Comparison of ENCODE assay signal across 27 cellular contexts in genomic region chr2:240599141-240599583, GRCh38. TPM values are rescaled to one million over a fixed set of nuclear protein-coding genes. Genes with fewer than 3 reads are reported as not detected.
DNase-seq lines count a peak whose midpoint lies in the region; ATAC-seq, FAIRE-seq and TF ChIP-seq lines count a peak whose summit lies in the region.
"Had no signal": no experiment of that assay in that cellular context is flagged by ENCODE, and none has a peak within 500 bp of the region (broad histone marks: within the 10 kb centered on the region; RNA-seq: fewer than 3 reads in every experiment).

No MANE protein-coding gene starts in this region.

- no peaks in the 10 kb centered on the region for H3K9me3 Mint-ChIP-seq in activated naive CD8-positive, alpha-beta T cell treated with anti-CD3 and anti-CD28 coated beads, Interleukin-2, amount 10 ng/mL, durations not matched to agents 7 days and 5 days
- H3K9me3 Mint-ChIP-seq in activated naive CD8-positive, alpha-beta T cell treated with anti-CD3 and anti-CD28 coated beads for 36 hours = no peaks in the 10 kb centered on the region
- no peaks in the 10 kb centered on the region for H3K9me3 Mint-ChIP-seq in activated T-helper 17 cell treated with anti-CD3 and anti-CD28 coated beads, Interleukin-2, amount 50 U/mL, for 72 hours
- H3K9me3 Mint-ChIP-seq: H9; natural killer cell treated with Interleukin-12 subunit alpha and Interleukin-12 subunit beta and Interleukin-15 and Interleukin-18, amount 100 ng/mL, for 72 hours had no signal

- H3K27me3 ChIP-seq in sigmoid colon (no peaks in the 10 kb centered on the region), small intestine (ENCODE audit: control insufficient read depth in 2 of 2, insufficient read depth in 2 of 2, low read length in 2 of 2) (no peaks in the 10 kb centered on the region)
- H3K27me3 ChIP-seq: BLaER1 treated with 17β-estradiol and CSF1 and Interleukin-3, amounts not matched to agents 10 nM and 100 nM; body of pancreas; dorsolateral prefrontal cortex; esophagus squamous epithelium; foreskin keratinocyte; SJSA1 had no signal

- H3K4me1 ChIP-seq in kidney (ENCODE audit: control insufficient read depth in 1 of 2, insufficient read depth in 1 of 2, low read depth in 1 of 2, low read length in 2 of 2) (peaks cover 0 to under 1% of the 10 kb centered on the region in 2 donors), sigmoid colon (peaks cover 0 to 41% (median 27%) of the 10 kb centered on the region in 4 donors), small intestine (ENCODE audit: control insufficient read depth in 2 of 2, insufficient read depth in 1 of 2, low read depth in 1 of 2, low read length in 1 of 2) (no peaks in the 10 kb centered on the region)
- H3K4me1 ChIP-seq: foreskin keratinocyte, SJSA1 had no signal

- TF ChIP-seq CTCF in kidney (IDR thresholded peaks at IDR 0.05; ENCODE audit: borderline replicate concordance, extremely low read depth, insufficient read depth) (no peak), sigmoid colon (IDR thresholded peaks at IDR 0.05) (no peak)

- intact Hi-C loops in kidney (cut with DNase I) = no loop called here
- intact Hi-C loops in sigmoid colon (cut with DNase I) = loop anchor here (5.0 kb wide), 1 partner anchor 42 kb away; the partner anchor contains the start of gene ANKMY1

- H3K27ac Mint-ChIP-seq in activated naive CD8-positive, alpha-beta T cell treated with anti-CD3 and anti-CD28 coated beads, Interleukin-2, amount 10 ng/mL, durations not matched to agents 7 days and 5 days = peak overlapping the region; percentile 83
- H3K27ac Mint-ChIP-seq in activated naive CD8-positive, alpha-beta T cell treated with anti-CD3 and anti-CD28 coated beads for 36 hours = no peak overlapping the region
- H3K27ac Mint-ChIP-seq in activated T-helper 17 cell treated with anti-CD3 and anti-CD28 coated beads, Interleukin-2, amount 50 U/mL, for 72 hours = peak overlapping the region; percentile 33
- H3K27ac Mint-ChIP-seq: H9; natural killer cell treated with Interleukin-12 subunit alpha and Interleukin-12 subunit beta and Interleukin-15 and Interleukin-18, amount 100 ng/mL, for 72 hours had no signal

- no peaks in the 10 kb centered on the region for H3K36me3 Mint-ChIP-seq in activated naive CD8-positive, alpha-beta T cell treated with anti-CD3 and anti-CD28 coated beads, Interleukin-2, amount 10 ng/mL, durations not matched to agents 7 days and 5 days
- H3K36me3 Mint-ChIP-seq in activated naive CD8-positive, alpha-beta T cell treated with anti-CD3 and anti-CD28 coated beads for 36 hours = no peaks in the 10 kb centered on the region
- peaks cover 6% of the 10 kb centered on the region for H3K36me3 Mint-ChIP-seq in activated T-helper 17 cell treated with anti-CD3 and anti-CD28 coated beads, Interleukin-2, amount 50 U/mL, for 72 hours (ENCODE audit: low read depth)
- H3K36me3 Mint-ChIP-seq: natural killer cell treated with Interleukin-12 subunit alpha and Interleukin-12 subunit beta and Interleukin-15 and Interleukin-18, amount 100 ng/mL, for 72 hours had no signal

- no peak overlapping the region for H3K4me3 Mint-ChIP-seq in activated naive CD8-positive, alpha-beta T cell treated with anti-CD3 and anti-CD28 coated beads, Interleukin-2, amount 10 ng/mL, durations not matched to agents 7 days and 5 days
- H3K4me3 Mint-ChIP-seq in activated naive CD8-positive, alpha-beta T cell treated with anti-CD3 and anti-CD28 coated beads for 36 hours = no peak overlapping the region
- no peak overlapping the region for H3K4me3 Mint-ChIP-seq in activated T-helper 17 cell treated with anti-CD3 and anti-CD28 coated beads, Interleukin-2, amount 50 U/mL, for 72 hours
- H3K4me3 Mint-ChIP-seq: H9; natural killer cell treated with Interleukin-12 subunit alpha and Interleukin-12 subunit beta and Interleukin-15 and Interleukin-18, amount 100 ng/mL, for 72 hours had no signal

- no peak overlapping the region for H3K9ac ChIP-seq in kidney (ENCODE audit: low read length in 2 of 2)
- H3K9ac ChIP-seq: BLaER1 treated with 17β-estradiol and CSF1 and Interleukin-3, amounts not matched to agents 10 nM and 100 nM had no signal

- DNase-seq in activated naive CD8-positive, alpha-beta T cell treated with anti-CD3 and anti-CD28 coated beads, Interleukin-2, amount 10 ng/mL, durations not matched to agents 7 days and 5 days = no peak
- DNase-seq in activated naive CD8-positive, alpha-beta T cell treated with anti-CD3 and anti-CD28 coated beads for 36 hours = no peak
- DNase-seq in kidney (peak; percentile 61), sigmoid colon (peak; percentile 53), small intestine (no peak)
- DNase-seq: activated CD4-positive, alpha-beta T cell treated with anti-CD3 and anti-CD28 coated beads, Interleukin-2, amount 50 U/mL, for 1 hour; body of pancreas; COR-L47; esophagus squamous epithelium; foreskin keratinocyte; H9; NCI-H1092 treated with DMSO at 0.1 percent for 48 hours; NCI-H1694 treated with DMSO at 0.1 percent for 48 hours; NCI-H510A; trophoblast cell had no signal

- H3K4me1 Mint-ChIP-seq in activated naive CD8-positive, alpha-beta T cell treated with anti-CD3 and anti-CD28 coated beads, Interleukin-2, amount 10 ng/mL, durations not matched to agents 7 days and 5 days = no peaks in the 10 kb centered on the region
- H3K4me1 Mint-ChIP-seq in activated naive CD8-positive, alpha-beta T cell treated with anti-CD3 and anti-CD28 coated beads for 36 hours = no peaks in the 10 kb centered on the region
- no peaks in the 10 kb centered on the region for H3K4me1 Mint-ChIP-seq in activated T-helper 17 cell treated with anti-CD3 and anti-CD28 coated beads, Interleukin-2, amount 50 U/mL, for 72 hours
- H3K4me1 Mint-ChIP-seq: H9 had no signal

- no peak for TF ChIP-seq POLR2A in sigmoid colon (IDR thresholded peaks at IDR 0.05)

- POLR2A ChIA-PET in activated naive CD8-positive, alpha-beta T cell treated with anti-CD3 and anti-CD28 coated beads, Interleukin-2, amount 10 ng/mL, durations not matched to agents 7 days and 5 days (lab: Charles Lee) = interaction anchor here (2.2 kb wide), 1 partner anchor 12 kb away, joined by 5 read pairs; the partner anchor contains the start of gene CAPN10

- no peak for TF ChIP-seq EP300 in sigmoid colon (IDR thresholded peaks at IDR 0.05)

- H3K9me3 ChIP-seq in kidney (ENCODE audit: control insufficient read depth in 1 of 2, low read length in 2 of 2) (no peaks in the 10 kb centered on the region), sigmoid colon (no peaks in the 10 kb centered on the region), small intestine (ENCODE audit: control insufficient read depth, low read depth) (no peaks in the 10 kb centered on the region)
- H3K9me3 ChIP-seq: BLaER1 treated with 17β-estradiol and CSF1 and Interleukin-3, amounts not matched to agents 10 nM and 100 nM; body of pancreas; esophagus squamous epithelium; SJSA1 had no signal

- H3K4me3 ChIP-seq in kidney (ENCODE audit: low read length in 2 of 2) (no peak overlapping the region), sigmoid colon (no peak overlapping the region), small intestine (ENCODE audit: low read depth in 1 of 2, low read length in 2 of 2) (no peak overlapping the region)
- H3K4me3 ChIP-seq: BLaER1 treated with 17β-estradiol and CSF1 and Interleukin-3, amounts not matched to agents 10 nM and 100 nM; body of pancreas; dorsolateral prefrontal cortex; esophagus squamous epithelium; K562; SJSA1 had no signal

- ATAC-seq in activated naive CD8-positive, alpha-beta T cell treated with anti-CD3 and anti-CD28 coated beads, Interleukin-2, amount 10 ng/mL, durations not matched to agents 7 days and 5 days (ENCODE audit: low read depth) = no peak
- ATAC-seq in activated T-helper 17 cell treated with anti-CD3 and anti-CD28 coated beads, Interleukin-2, amount 50 U/mL, for 72 hours (replicated peaks) = no peak
- no peak for ATAC-seq in GM19351 (IDR thresholded peaks at IDR 0.05; ENCODE audit: unreplicated experiment)
- ATAC-seq: body of pancreas; foreskin keratinocyte; K562; natural killer cell treated with Interleukin-12 subunit alpha and Interleukin-12 subunit beta and Interleukin-15 and Interleukin-18, amount 100 ng/mL, for 72 hours had no signal

- H3K27ac ChIP-seq in kidney (ENCODE audit: low read depth in 2 of 2, low read length in 2 of 2) = no peak overlapping the region
- H3K27ac ChIP-seq in sigmoid colon = no peak overlapping the region
- no peak overlapping the region for H3K27ac ChIP-seq in small intestine (ENCODE audit: low read depth in 1 of 2, low read length in 1 of 2)
- H3K27ac ChIP-seq: body of pancreas, dorsolateral prefrontal cortex, esophagus squamous epithelium, foreskin keratinocyte, SJSA1 had no signal

- FAIRE-seq in kidney (lab: Jason Lieb, UNC) (no peak), small intestine (lab: Jason Lieb, UNC) (no peak)
- FAIRE-seq: GM12892, HTR-8/SVneo, islet of Langerhans, K562, RCC 7860 had no signal

- 94 to 96% methylated on average over 11 of the region's 11 CpGs for WGBS in sigmoid colon, 2 donors
- 92 to 95% (median 95%) methylated on average over 11 of the region's 11 CpGs for WGBS in small intestine, 3 donors

- H3K36me3 ChIP-seq in kidney (ENCODE audit: control insufficient read depth in 1 of 2, insufficient read depth in 2 of 2, low read length in 2 of 2) (peaks cover 3 to 5% of the 10 kb centered on the region in 2 donors), sigmoid colon (peaks cover 0 to 26% (median 17%) of the 10 kb centered on the region in 4 donors), small intestine (ENCODE audit: control insufficient read depth in 2 of 2, insufficient read depth in 2 of 2, low read length in 2 of 2) (peaks cover 2 to 4% of the 10 kb centered on the region in 2 donors)

- H3K27me3 Mint-ChIP-seq in activated naive CD8-positive, alpha-beta T cell treated with anti-CD3 and anti-CD28 coated beads, Interleukin-2, amount 10 ng/mL, durations not matched to agents 7 days and 5 days = no peaks in the 10 kb centered on the region
- no peaks in the 10 kb centered on the region for H3K27me3 Mint-ChIP-seq in activated naive CD8-positive, alpha-beta T cell treated with anti-CD3 and anti-CD28 coated beads for 36 hours
- no peaks in the 10 kb centered on the region for H3K27me3 Mint-ChIP-seq in activated T-helper 17 cell treated with anti-CD3 and anti-CD28 coated beads, Interleukin-2, amount 50 U/mL, for 72 hours
- H3K27me3 Mint-ChIP-seq: natural killer cell treated with Interleukin-12 subunit alpha and Interleukin-12 subunit beta and Interleukin-15 and Interleukin-18, amount 100 ng/mL, for 72 hours had no signal

RNA-seq across cellular contexts. Expression of gene CAPN10, which starts 12.6 kb away (rescaled TPM):
- 10 to 100 TPM; 72.3 to 74.2 TPM for total RNA-seq in activated naive CD8-positive, alpha-beta T cell treated with anti-CD3 and anti-CD28 coated beads, Interleukin-2, amount 10 ng/mL, durations not matched to agents 7 days and 5 days
- total RNA-seq in activated naive CD8-positive, alpha-beta T cell treated with anti-CD3 and anti-CD28 coated beads for 36 hours = 10 to 100 TPM; 30.1 to 32.3 TPM
- total RNA-seq in activated T-helper 17 cell treated with anti-CD3 and anti-CD28 coated beads, Interleukin-2, amount 50 U/mL, for 72 hours = 10 to 100 TPM; 28.6 to 42.3 TPM
- total RNA-seq in kidney (50.9 TPM), sigmoid colon (10 to 100 TPM; 10.5 to 27.7 (median 16.3) TPM)
- polyA plus RNA-seq in kidney (ENCODE audit: insufficient read depth, low read depth, low replicate concordance) (26.3 TPM), sigmoid colon (10 to 100 TPM; 11.4 to 33.0 (median 16.4) TPM), small intestine (10 to 100 TPM; 19.7 to 33.8 (median 32.9) TPM)

RNA-seq across cellular contexts. Expression of gene GPR35, which starts 26.1 kb away (rescaled TPM):
- 10 to 100 TPM; 19.2 to 19.3 TPM for total RNA-seq in activated naive CD8-positive, alpha-beta T cell treated with anti-CD3 and anti-CD28 coated beads, Interleukin-2, amount 10 ng/mL, durations not matched to agents 7 days and 5 days
- total RNA-seq in activated naive CD8-positive, alpha-beta T cell treated with anti-CD3 and anti-CD28 coated beads for 36 hours = 1 to 10 TPM; 7.6 to 7.8 TPM
- total RNA-seq in activated T-helper 17 cell treated with anti-CD3 and anti-CD28 coated beads, Interleukin-2, amount 50 U/mL, for 72 hours = 1 to 10 TPM; 2.0 to 4.4 TPM
- 6.7 TPM for total RNA-seq in kidney
- polyA plus RNA-seq in kidney (ENCODE audit: insufficient read depth, low read depth, low replicate concordance) = 1.7 TPM
- 1 to 10 TPM; 1.3 to 7.8 (median 3.5) TPM for total RNA-seq in sigmoid colon
- 10 to 100 TPM; 28.2 to 76.6 (median 33.0) TPM for polyA plus RNA-seq in sigmoid colon
- polyA plus RNA-seq in small intestine = 100 to 1,000 TPM in 2 of 3 donors, 10 to 100 TPM in 1; 75.5 to 367 (median 327) TPM
- total RNA-seq: G401 had no signal

RNA-seq across cellular contexts. Expression of gene RNPEPL1, which starts 30.9 kb away (rescaled TPM):
- 100 to 1,000 TPM; 124 TPM for total RNA-seq in activated naive CD8-positive, alpha-beta T cell treated with anti-CD3 and anti-CD28 coated beads, Interleukin-2, amount 10 ng/mL, durations not matched to agents 7 days and 5 days
- 10 to 100 TPM; 33.8 to 37.2 TPM for total RNA-seq in activated naive CD8-positive, alpha-beta T cell treated with anti-CD3 and anti-CD28 coated beads for 36 hours
- total RNA-seq in activated T-helper 17 cell treated with anti-CD3 and anti-CD28 coated beads, Interleukin-2, amount 50 U/mL, for 72 hours = 10 to 100 TPM; 27.2 to 52.7 TPM
- 77.4 TPM for total RNA-seq in kidney
- polyA plus RNA-seq in kidney (ENCODE audit: insufficient read depth, low read depth, low replicate concordance) = 65.4 TPM
- total RNA-seq in sigmoid colon = 10 to 100 TPM; 23.1 to 87.8 (median 28.4) TPM
- polyA plus RNA-seq in sigmoid colon = 100 to 1,000 TPM in 2 of 3 donors, 10 to 100 TPM in 1; 64.3 to 136 (median 102) TPM
- polyA plus RNA-seq in small intestine = 100 to 1,000 TPM; 100 to 149 (median 131) TPM

RNA-seq across cellular contexts. Expression of gene DUSP28, which starts 39.0 kb away (rescaled TPM):
- 10 to 100 TPM; 12.3 to 13.8 TPM for total RNA-seq in activated naive CD8-positive, alpha-beta T cell treated with anti-CD3 and anti-CD28 coated beads, Interleukin-2, amount 10 ng/mL, durations not matched to agents 7 days and 5 days
- total RNA-seq in activated naive CD8-positive, alpha-beta T cell treated with anti-CD3 and anti-CD28 coated beads for 36 hours = 1 to 10 TPM; 6.7 to 6.9 TPM
- 1 to 10 TPM; 3.6 to 8.3 TPM for total RNA-seq in activated T-helper 17 cell treated with anti-CD3 and anti-CD28 coated beads, Interleukin-2, amount 50 U/mL, for 72 hours
- 7.0 TPM for total RNA-seq in kidney
- 5.9 TPM for polyA plus RNA-seq in kidney (ENCODE audit: insufficient read depth, low read depth, low replicate concordance)
- total RNA-seq in sigmoid colon = 10 to 100 TPM in 1 of 4 donors, 1 to 10 TPM in 3; 4.6 to 10.2 (median 7.6) TPM
- 1 to 10 TPM; 5.0 to 5.4 (median 5.1) TPM for polyA plus RNA-seq in sigmoid colon
- 1 to 10 TPM; 1.8 to 7.0 (median 3.1) TPM for polyA plus RNA-seq in small intestine

RNA-seq across cellular contexts. Expression of gene ANKMY1, which starts 41.4 kb away (rescaled TPM):
- total RNA-seq in activated naive CD8-positive, alpha-beta T cell treated with anti-CD3 and anti-CD28 coated beads, Interleukin-2, amount 10 ng/mL, durations not matched to agents 7 days and 5 days = 10 to 100 TPM; 50.9 to 53.2 TPM
- 10 to 100 TPM; 13.3 to 15.9 TPM for total RNA-seq in activated naive CD8-positive, alpha-beta T cell treated with anti-CD3 and anti-CD28 coated beads for 36 hours
- 10 to 100 TPM; 14.5 to 28.8 TPM for total RNA-seq in activated T-helper 17 cell treated with anti-CD3 and anti-CD28 coated beads, Interleukin-2, amount 50 U/mL, for 72 hours
- 22.1 TPM for total RNA-seq in kidney
- polyA plus RNA-seq in kidney (ENCODE audit: insufficient read depth, low read depth, low replicate concordance) = 3.0 TPM
- 10 to 100 TPM in 2 of 4 donors, 1 to 10 TPM in 2; 6.7 to 14.0 (median 9.6) TPM for total RNA-seq in sigmoid colon
- 1 to 10 TPM; 3.6 to 9.4 (median 3.9) TPM for polyA plus RNA-seq in sigmoid colon
- polyA plus RNA-seq in small intestine = 1 to 10 TPM; 3.4 to 5.9 (median 5.9) TPM

Comparison
In these comparisons a context has a peak if more than half of its experiments do, and no peak if none do; other contexts are left out.
1. DNase-seq: peak in kidney (single experiment) and sigmoid colon (single experiment); none in activated naive CD8-positive, alpha-beta T cell treated with anti-CD3 and anti-CD28 coated beads, Interleukin-2, amount 10 ng/mL, durations not matched to agents 7 days and 5 days (single experiment), activated naive CD8-positive, alpha-beta T cell treated with anti-CD3 and anti-CD28 coated beads for 36 hours (single experiment) and small intestine (single experiment).